In genomic region chr1:66981679-66982078, GRCh38 we compare ENCODE assay signal across 8 cellular contexts. TPM values are rescaled to one million over a fixed set of nuclear protein-coding genes. Genes with fewer than 3 reads are reported as not detected.
DNase-seq lines count a peak whose midpoint lies in the region; ATAC-seq, FAIRE-seq and TF ChIP-seq lines count a peak whose summit lies in the region.

No MANE protein-coding gene starts in this region.

- TF ChIP-seq POLR2A in GM12891 (IDR thresholded peaks at IDR 0.05; ENCODE audit: low read depth, low read length), result no peak

- TF ChIP-seq CTCF in fibroblast of villous mesenchyme (IDR thresholded peaks at IDR 0.05; ENCODE audit: insufficient read depth, low read depth, low read length), result no peak

- FAIRE-seq in GM12891 (lab: Jason Lieb, UNC) (peak; percentile 41), urothelium cell line (lab: Jason Lieb, UNC) (no peak)

- no peak for ATAC-seq in HG03469 (IDR thresholded peaks at IDR 0.05; ENCODE audit: unreplicated experiment)
- ATAC-seq in GM19351 (IDR thresholded peaks at IDR 0.05; ENCODE audit: unreplicated experiment), result no peak
- ATAC-seq in GM18868 (IDR thresholded peaks at IDR 0.05; ENCODE audit: unreplicated experiment), result no peak

- H3K4me3 ChIP-seq in fibroblast of villous mesenchyme (ENCODE audit: low read depth, low read length), result peak overlapping the region; percentile 56

- DNase-seq in GM12891 (ENCODE audit: insufficient read length, low spot score) (no peak), fibroblast of villous mesenchyme (ENCODE audit: low read depth) (peak; percentile 68), urothelium cell line (ENCODE audit: low spot score) (no peak)
- DNase-seq in activated CD4-positive, alpha-beta T cell treated with anti-CD3 and anti-CD28 coated beads for 48 hours, result peak; percentile 46
- peak; percentile 35 for DNase-seq in stimulated activated CD4-positive, alpha-beta T cell treated with anti-CD3 and anti-CD28 coated beads, Interleukin-2, amount 100 ng/mL, for 4 hours (ENCODE audit: low read depth)

TF ChIP-seq in GM12891, 5 proteins besides CTCF, POLR2A, EP300 and RAD21:
- TF ChIP-seq TAF1 (IDR thresholded peaks at IDR 0.05; ENCODE audit: low read depth, low read length) (no peak), PAX5 (IDR thresholded peaks at IDR 0.05; ENCODE audit: insufficient read depth, low read length, severe bottlenecking) (no peak), POU2F2 (IDR thresholded peaks at IDR 0.05; ENCODE audit: low read depth, low read length) (no peak), POLR2AphosphoS5 (IDR thresholded peaks at IDR 0.05; ENCODE audit: low read depth, low read length) (no peak), SPI1 (IDR thresholded peaks at IDR 0.05; ENCODE audit: low read depth, low read length) (no peak)

RNA-seq across cellular contexts. Expression of gene MIER1, which starts 56.9 kb away (rescaled TPM):
- polyA plus RNA-seq in GM12891 (2012; ENCODE audit: low read depth, missing spikeins), result 15.5 TPM
- 34.1 and 52.2 TPM in 2 replicates for total RNA-seq in fibroblast of villous mesenchyme

RNA-seq across cellular contexts. Expression of gene DNAI4, which starts 57.0 kb away (rescaled TPM):
- polyA plus RNA-seq in GM12891 (2012; ENCODE audit: low read depth, missing spikeins), result 0.26 TPM
- 3.5 and 9.9 TPM in 2 replicates for total RNA-seq in fibroblast of villous mesenchyme

Comparison
In these comparisons a context has a peak if more than half of its experiments do, and no peak if none do; other contexts are left out.
1. DNase-seq: peak in activated CD4-positive, alpha-beta T cell treated with anti-CD3 and anti-CD28 coated beads for 48 hours (single experiment), fibroblast of villous mesenchyme (single experiment) and stimulated activated CD4-positive, alpha-beta T cell treated with anti-CD3 and anti-CD28 coated beads, Interleukin-2, amount 100 ng/mL, for 4 hours (single experiment); none in GM12891 (single experiment) and urothelium cell line (single experiment).